1 cellular context compared by ENCODE assay signal in genomic region chr14:81303258-81303935, GRCh38.
TF ChIP-seq lines count a peak whose summit lies in the region.

No MANE protein-coding gene starts in this region.

TF ChIP-seq in K562, 482 proteins besides CTCF, POLR2A, EP300 and RAD21 (continued from another document and continues in another):
- TF ChIP-seq ZNF592 (IDR thresholded peaks at IDR 0.05): 0 out of 2 replicates have a peak, but pooled peaks have one; percentile 42
- TF ChIP-seq, protein P1, sequence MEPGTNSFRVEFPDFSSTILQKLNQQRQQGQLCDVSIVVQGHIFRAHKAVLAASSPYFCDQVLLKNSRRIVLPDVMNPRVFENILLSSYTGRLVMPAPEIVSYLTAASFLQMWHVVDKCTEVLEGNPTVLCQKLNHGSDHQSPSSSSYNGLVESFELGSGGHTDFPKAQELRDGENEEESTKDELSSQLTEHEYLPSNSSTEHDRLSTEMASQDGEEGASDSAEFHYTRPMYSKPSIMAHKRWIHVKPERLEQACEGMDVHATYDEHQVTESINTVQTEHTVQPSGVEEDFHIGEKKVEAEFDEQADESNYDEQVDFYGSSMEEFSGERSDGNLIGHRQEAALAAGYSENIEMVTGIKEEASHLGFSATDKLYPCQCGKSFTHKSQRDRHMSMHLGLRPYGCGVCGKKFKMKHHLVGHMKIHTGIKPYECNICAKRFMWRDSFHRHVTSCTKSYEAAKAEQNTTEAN (CRISPR knock-in tag; IDR thresholded peaks at IDR 0.05): no peak; the same call in 1 of the 2 replicates
- TF ChIP-seq BMI1 (IDR thresholded peaks at IDR 0.05; ENCODE audit: low read length): no peak
- no peak for TF ChIP-seq RFX5 (IDR thresholded peaks at IDR 0.05; ENCODE audit: low read depth, low read length)
- peak; percentile 70 for TF ChIP-seq CEBPG (CRISPR knock-in tag; IDR thresholded peaks at IDR 0.05)
- peak; percentile 60 to 63; a peak in 2 of 4 replicates for TF ChIP-seq CEBPG (tag; conservative IDR thresholded peaks at IDR 0.05 in 1 of 2, IDR thresholded peaks at IDR 0.05 in 1 of 2)
- TF ChIP-seq XRCC3 (IDR thresholded peaks at IDR 0.05): no peak
- no peak for TF ChIP-seq NFRKB (IDR thresholded peaks at IDR 0.05; ENCODE audit: low read depth)
- TF ChIP-seq TARDBP (IDR thresholded peaks at IDR 0.05): no peak
- no peak for TF ChIP-seq ZNF778 (CRISPR knock-in tag; IDR thresholded peaks at IDR 0.05)
- TF ChIP-seq DPF2 (IDR thresholded peaks at IDR 0.05): peak; percentile 70
- TF ChIP-seq, protein P2, sequence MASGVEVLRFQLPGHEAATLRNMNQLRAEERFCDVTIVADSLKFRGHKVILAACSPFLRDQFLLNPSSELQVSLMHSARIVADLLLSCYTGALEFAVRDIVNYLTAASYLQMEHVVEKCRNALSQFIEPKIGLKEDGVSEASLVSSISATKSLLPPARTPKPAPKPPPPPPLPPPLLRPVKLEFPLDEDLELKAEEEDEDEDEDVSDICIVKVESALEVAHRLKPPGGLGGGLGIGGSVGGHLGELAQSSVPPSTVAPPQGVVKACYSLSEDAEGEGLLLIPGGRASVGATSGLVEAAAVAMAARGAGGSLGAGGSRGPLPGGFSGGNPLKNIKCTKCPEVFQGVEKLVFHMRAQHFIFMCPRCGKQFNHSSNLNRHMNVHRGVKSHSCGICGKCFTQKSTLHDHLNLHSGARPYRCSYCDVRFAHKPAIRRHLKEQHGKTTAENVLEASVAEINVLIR (CRISPR knock-in tag; IDR thresholded peaks at IDR 0.05): no peak
- no peak for TF ChIP-seq FOXP1 (CRISPR knock-in tag; IDR thresholded peaks at IDR 0.05)
- TF ChIP-seq MCM3 (IDR thresholded peaks at IDR 0.05): no peak
- peak; percentile 58; the same call in 1 of the 2 replicates for TF ChIP-seq CTBP1 (IDR thresholded peaks at IDR 0.05; ENCODE audit: borderline replicate concordance)
- TF ChIP-seq SIN3B (IDR thresholded peaks at IDR 0.05; ENCODE audit: low read depth): no peak
- TF ChIP-seq, protein P3, sequence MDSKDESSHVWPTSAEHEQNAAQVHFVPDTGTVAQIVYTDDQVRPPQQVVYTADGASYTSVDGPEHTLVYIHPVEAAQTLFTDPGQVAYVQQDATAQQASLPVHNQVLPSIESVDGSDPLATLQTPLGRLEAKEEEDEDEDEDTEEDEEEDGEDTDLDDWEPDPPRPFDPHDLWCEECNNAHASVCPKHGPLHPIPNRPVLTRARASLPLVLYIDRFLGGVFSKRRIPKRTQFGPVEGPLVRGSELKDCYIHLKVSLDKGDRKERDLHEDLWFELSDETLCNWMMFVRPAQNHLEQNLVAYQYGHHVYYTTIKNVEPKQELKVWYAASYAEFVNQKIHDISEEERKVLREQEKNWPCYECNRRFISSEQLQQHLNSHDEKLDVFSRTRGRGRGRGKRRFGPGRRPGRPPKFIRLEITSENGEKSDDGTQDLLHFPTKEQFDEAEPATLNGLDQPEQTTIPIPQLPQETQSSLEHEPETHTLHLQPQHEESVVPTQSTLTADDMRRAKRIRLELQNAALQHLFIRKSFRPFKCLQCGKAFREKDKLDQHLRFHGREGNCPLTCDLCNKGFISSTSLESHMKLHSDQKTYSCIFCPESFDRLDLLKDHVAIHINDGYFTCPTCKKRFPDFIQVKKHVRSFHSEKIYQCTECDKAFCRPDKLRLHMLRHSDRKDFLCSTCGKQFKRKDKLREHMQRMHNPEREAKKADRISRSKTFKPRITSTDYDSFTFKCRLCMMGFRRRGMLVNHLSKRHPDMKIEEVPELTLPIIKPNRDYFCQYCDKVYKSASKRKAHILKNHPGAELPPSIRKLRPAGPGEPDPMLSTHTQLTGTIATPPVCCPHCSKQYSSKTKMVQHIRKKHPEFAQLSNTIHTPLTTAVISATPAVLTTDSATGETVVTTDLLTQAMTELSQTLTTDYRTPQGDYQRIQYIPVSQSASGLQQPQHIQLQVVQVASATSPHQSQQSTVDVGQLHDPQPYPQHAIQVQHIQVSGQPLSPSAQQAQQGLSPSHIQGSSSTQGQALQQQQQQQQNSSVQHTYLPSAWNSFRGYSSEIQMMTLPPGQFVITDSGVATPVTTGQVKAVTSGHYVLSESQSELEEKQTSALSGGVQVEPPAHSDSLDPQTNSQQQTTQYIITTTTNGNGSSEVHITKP (IDR thresholded peaks at IDR 0.05; ENCODE audit: partially characterized antibody): no peak
- no peak for TF ChIP-seq FOXA1 (IDR thresholded peaks at IDR 0.05; ENCODE audit: borderline replicate concordance)
- TF ChIP-seq SLC30A9 (CRISPR knock-in tag; IDR thresholded peaks at IDR 0.05): no peak
- TF ChIP-seq WHSC1 (IDR thresholded peaks at IDR 0.05; ENCODE audit: low read length): no peak
- no peak for TF ChIP-seq E2F8 (IDR thresholded peaks at IDR 0.05; ENCODE audit: low read depth, partially characterized antibody)
- no peak for TF ChIP-seq ZNF133 (CRISPR knock-in tag; IDR thresholded peaks at IDR 0.05)
- TF ChIP-seq ZNF347 (CRISPR knock-in tag; IDR thresholded peaks at IDR 0.05; ENCODE audit: low read depth): no peak
- TF ChIP-seq SAFB2 (IDR thresholded peaks at IDR 0.05; ENCODE audit: borderline replicate concordance, low read depth, low read length, severe bottlenecking): no peak
- no peak for TF ChIP-seq KLF13 (tag; IDR thresholded peaks at IDR 0.05; ENCODE audit: borderline replicate concordance, low read depth)
- no peak for TF ChIP-seq BRD4 (IDR thresholded peaks at IDR 0.05)
- no peak for TF ChIP-seq ZNF239 (CRISPR knock-in tag; IDR thresholded peaks at IDR 0.05)
- TF ChIP-seq, protein P4, sequence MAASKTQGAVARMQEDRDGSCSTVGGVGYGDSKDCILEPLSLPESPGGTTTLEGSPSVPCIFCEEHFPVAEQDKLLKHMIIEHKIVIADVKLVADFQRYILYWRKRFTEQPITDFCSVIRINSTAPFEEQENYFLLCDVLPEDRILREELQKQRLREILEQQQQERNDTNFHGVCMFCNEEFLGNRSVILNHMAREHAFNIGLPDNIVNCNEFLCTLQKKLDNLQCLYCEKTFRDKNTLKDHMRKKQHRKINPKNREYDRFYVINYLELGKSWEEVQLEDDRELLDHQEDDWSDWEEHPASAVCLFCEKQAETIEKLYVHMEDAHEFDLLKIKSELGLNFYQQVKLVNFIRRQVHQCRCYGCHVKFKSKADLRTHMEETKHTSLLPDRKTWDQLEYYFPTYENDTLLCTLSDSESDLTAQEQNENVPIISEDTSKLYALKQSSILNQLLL (CRISPR knock-in tag; IDR thresholded peaks at IDR 0.05; ENCODE audit: borderline replicate concordance): no peak
- TF ChIP-seq NFE2L1 (tag; IDR thresholded peaks at IDR 0.05; ENCODE audit: borderline replicate concordance, low read depth): no peak
- TF ChIP-seq, protein P5, sequence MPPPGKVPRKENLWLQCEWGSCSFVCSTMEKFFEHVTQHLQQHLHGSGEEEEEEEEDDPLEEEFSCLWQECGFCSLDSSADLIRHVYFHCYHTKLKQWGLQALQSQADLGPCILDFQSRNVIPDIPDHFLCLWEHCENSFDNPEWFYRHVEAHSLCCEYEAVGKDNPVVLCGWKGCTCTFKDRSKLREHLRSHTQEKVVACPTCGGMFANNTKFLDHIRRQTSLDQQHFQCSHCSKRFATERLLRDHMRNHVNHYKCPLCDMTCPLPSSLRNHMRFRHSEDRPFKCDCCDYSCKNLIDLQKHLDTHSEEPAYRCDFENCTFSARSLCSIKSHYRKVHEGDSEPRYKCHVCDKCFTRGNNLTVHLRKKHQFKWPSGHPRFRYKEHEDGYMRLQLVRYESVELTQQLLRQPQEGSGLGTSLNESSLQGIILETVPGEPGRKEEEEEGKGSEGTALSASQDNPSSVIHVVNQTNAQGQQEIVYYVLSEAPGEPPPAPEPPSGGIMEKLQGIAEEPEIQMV (tag; conservative IDR thresholded peaks at IDR 0.05; ENCODE audit: low read depth): no peak
- TF ChIP-seq ZNF217 (CRISPR knock-in tag; IDR thresholded peaks at IDR 0.05): no peak
- TF ChIP-seq PTTG1 (tag; IDR thresholded peaks at IDR 0.05; ENCODE audit: low read depth): no peak
- TF ChIP-seq ELF1 (tag; IDR thresholded peaks at IDR 0.05): no peak
- TF ChIP-seq TAF1 (IDR thresholded peaks at IDR 0.05; ENCODE audit: control insufficient read depth, extremely low read depth, insufficient read depth, low read length, severe bottlenecking): no peak
- TF ChIP-seq HIVEP1 (CRISPR knock-in tag; IDR thresholded peaks at IDR 0.05): no peak
- TF ChIP-seq NFATC3 (IDR thresholded peaks at IDR 0.05): no peak
- TF ChIP-seq FOS (IDR thresholded peaks at IDR 0.05; ENCODE audit: extremely low read depth, insufficient read length): peak; percentile 26
- TF ChIP-seq L3MBTL2 (IDR thresholded peaks at IDR 0.05): no peak
- TF ChIP-seq KDM1A (IDR thresholded peaks at IDR 0.05): 0 out of 4 replicates have a peak, but pooled peaks of 1 of the 2 experiments have one; percentile 15
- TF ChIP-seq RBBP5 (IDR thresholded peaks at IDR 0.05; ENCODE audit: borderline replicate concordance, insufficient read depth, low read length, poor library complexity, severe bottlenecking): no peak
- peak; percentile 38; the same call in 1 of the 2 replicates for TF ChIP-seq SMAD4 (CRISPR knock-in tag; conservative IDR thresholded peaks at IDR 0.05)
- TF ChIP-seq JUNB (CRISPR knock-in tag; conservative IDR thresholded peaks at IDR 0.05): no peak
- TF ChIP-seq USF1 (CRISPR knock-in tag; IDR thresholded peaks at IDR 0.05): no peak
- no peak for TF ChIP-seq ZNF511 (CRISPR knock-in tag; IDR thresholded peaks at IDR 0.05)
- peak; percentile 20; the same call in 1 of the 2 replicates for TF ChIP-seq CREB1 (IDR thresholded peaks at IDR 0.05)
- TF ChIP-seq CREB1 (CRISPR knock-in tag; IDR thresholded peaks at IDR 0.05): 0 out of 2 replicates have a peak, but pooled peaks have one; percentile 47
- TF ChIP-seq PPARD (CRISPR knock-in tag; IDR thresholded peaks at IDR 0.05): no peak
- no peak for TF ChIP-seq ZC3H8 (IDR thresholded peaks at IDR 0.05)
- TF ChIP-seq NR1H2 (CRISPR knock-in tag; IDR thresholded peaks at IDR 0.05): no peak
- TF ChIP-seq TAF9B (IDR thresholded peaks at IDR 0.05; ENCODE audit: partially characterized antibody): peak; percentile 18
- TF ChIP-seq ARID2 (IDR thresholded peaks at IDR 0.05): no peak
- TF ChIP-seq GATAD2B (IDR thresholded peaks at IDR 0.05; ENCODE audit: borderline replicate concordance): 0 out of 2 replicates have a peak, but pooled peaks have one; percentile 29
- TF ChIP-seq MTF1 (CRISPR knock-in tag; IDR thresholded peaks at IDR 0.05; ENCODE audit: borderline replicate concordance): no peak
- TF ChIP-seq PHB2 (IDR thresholded peaks at IDR 0.05; ENCODE audit: low read depth): no peak
- no peak for TF ChIP-seq ZKSCAN1 (IDR thresholded peaks at IDR 0.05; ENCODE audit: low read depth, low read length)
